9 cellular contexts compared by ENCODE assay signal in genomic region chr12:57864811-57865751, GRCh38. TPM values are rescaled to one million over a fixed set of nuclear protein-coding genes. Genes with fewer than 3 reads are reported as not detected.
DNase-seq lines count a peak whose midpoint lies in the region; ATAC-seq, FAIRE-seq and TF ChIP-seq lines count a peak whose summit lies in the region.
"Had no signal": no experiment of that assay in that cellular context is flagged by ENCODE, and none has a peak within 500 bp of the region (broad histone marks: within the 10 kb centered on the region; RNA-seq: fewer than 3 reads in every experiment).

No MANE protein-coding gene starts in this region.

- H3K4me2 ChIP-seq in A549, result peak overlapping the region; percentile 76

- H3K36me3 ChIP-seq in SK-N-MC (ENCODE audit: insufficient read depth, low read length), result no peaks in the 10 kb centered on the region
- no peaks in the 10 kb centered on the region for H3K36me3 ChIP-seq in heart right ventricle
- H3K36me3 ChIP-seq in prostate gland, result no peaks in the 10 kb centered on the region

- WGBS in A549 (ENCODE audit: missing lambda C conversion rate), result 1% methylated on average over 46 of the region's 66 CpGs
- WGBS in heart right ventricle, 2 donors, result 1% methylated on average over 66 of the region's 66 CpGs
- under 1% methylated on average over 38 of the region's 66 CpGs for WGBS in prostate gland

- peak overlapping the region; percentile 77 for H3K9ac ChIP-seq in SK-N-MC (ENCODE audit: insufficient read length)

- peak; percentile 17 to 42; a peak in 4 of 5 replicates for TF ChIP-seq RAD21 in A549 (conservative IDR thresholded peaks at IDR 0.05 in 1 of 2, IDR thresholded peaks at IDR 0.05 in 1 of 2)

- TF ChIP-seq POLR2A in A549 (IDR thresholded peaks at IDR 0.05; ENCODE audit: low read length), result no peak; the same call in none of the 2 replicates
- TF ChIP-seq POLR2A in prostate gland (IDR thresholded peaks at IDR 0.05), result peak; percentile 33

- CTCF ChIA-PET in A549 (lab: Yijun Ruan, JAX), result interaction anchor here (0.9 to 2.7 kb wide), 16 partner anchors 8 to 108 kb away, joined by 3 to 16 read pairs (median 6); no protein-coding TSS in a partner anchor

- H3K27me3 ChIP-seq in heart right ventricle, result no peaks in the 10 kb centered on the region
- no peaks in the 10 kb centered on the region for H3K27me3 ChIP-seq in prostate gland (replicated peaks; ENCODE audit: insufficient read depth)

- H3K9me3 ChIP-seq in A549 (no peaks in the 10 kb centered on the region), SK-N-MC (ENCODE audit: low read depth, low read length) (no peaks in the 10 kb centered on the region), heart right ventricle (no peaks in the 10 kb centered on the region), prostate gland (no peaks in the 10 kb centered on the region)

- H3K4me1 ChIP-seq in A549 (peaks cover 25% of the 10 kb centered on the region), heart right ventricle (peaks cover 6 to 29% (median 19%) of the 10 kb centered on the region in 9 donors), prostate gland (replicated peaks) (peaks cover 7% of the 10 kb centered on the region)

- TF ChIP-seq CTCF in A549 (IDR thresholded peaks at IDR 0.05) (no peak), heart right ventricle (IDR thresholded peaks at IDR 0.05) (peak in 1 of 9 donors; percentile 9), prostate gland (IDR thresholded peaks at IDR 0.05) (peak in 2 of 4 experiments; percentile 8 to 10)

- peak; percentile 93 to 94 for ATAC-seq in A549
- peak; percentile 84 for ATAC-seq in GM18868 (IDR thresholded peaks at IDR 0.05; ENCODE audit: unreplicated experiment)
- ATAC-seq in HG03159 (IDR thresholded peaks at IDR 0.05; ENCODE audit: unreplicated experiment), result peak; percentile 59
- peak; percentile 86 to 94 (median 90) for ATAC-seq in heart right ventricle

- no peak for TF ChIP-seq EP300 in A549 (IDR thresholded peaks at IDR 0.05)

- POLR2A ChIA-PET in A549 (lab: Yijun Ruan, JAX), result interaction anchor here (0.5 to 4.1 kb wide), 22 partner anchors 9 to 1091 kb away, joined by 3 to 69 read pairs (median 6); partner anchors contain the start of genes CTDSP2, EEF1AKMT3 and METTL1

- DNase-seq in A549 (ENCODE audit: low read depth in 1 of 2, low spot score in 1 of 2), result peak; percentile 83 to 89
- DNase-seq in SK-N-MC (ENCODE audit: low read depth, low spot score), result no peak
- peak; percentile 82 for DNase-seq in amniotic epithelial cell (ENCODE audit: low read depth)
- peak; percentile 77 to 84 for DNase-seq in heart right ventricle
- peak; percentile 64 for DNase-seq in prostate gland (ENCODE audit: low spot score)
- DNase-seq in NCI-H2029 (lab: John Stamatoyannopoulos, UW), result no peak

- H3K27ac ChIP-seq in A549 (peak overlapping the region; percentile 93 to 99), SK-N-MC (peak overlapping the region; percentile 76), heart right ventricle (peak overlapping the region; percentile 89 to 99 (median 96)), prostate gland (peak overlapping the region; percentile 82 to 91)

- H3K4me3 ChIP-seq in A549 (peak overlapping the region; percentile 49), SK-N-MC (peak overlapping the region; percentile 71), heart right ventricle (peak overlapping the region; percentile 25 to 67 (median 58)), prostate gland (peak overlapping the region; percentile 42 to 46)

- intact Hi-C loops in heart right ventricle (cut with DNase I) (loop anchor here in 3 of 10 donors (2.0 kb wide), 2 partner anchors 18 to 24 kb away; partner anchors contain the start of gene CTDSP2 (in 1 of the 3)), prostate gland (cut with DNase I) (loop anchor here (2.0 kb wide), 1 partner anchor 18 kb away; the partner anchor contains the start of gene CTDSP2)

- no peak for FAIRE-seq in A549 (lab: Jason Lieb, UNC)
- FAIRE-seq: GM18507 had no signal

TF ChIP-seq in A549, 52 proteins besides CTCF, POLR2A, EP300 and RAD21:
- TF ChIP-seq, protein P1, sequence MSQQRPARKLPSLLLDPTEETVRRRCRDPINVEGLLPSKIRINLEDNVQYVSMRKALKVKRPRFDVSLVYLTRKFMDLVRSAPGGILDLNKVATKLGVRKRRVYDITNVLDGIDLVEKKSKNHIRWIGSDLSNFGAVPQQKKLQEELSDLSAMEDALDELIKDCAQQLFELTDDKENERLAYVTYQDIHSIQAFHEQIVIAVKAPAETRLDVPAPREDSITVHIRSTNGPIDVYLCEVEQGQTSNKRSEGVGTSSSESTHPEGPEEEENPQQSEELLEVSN (IDR thresholded peaks at IDR 0.05; ENCODE audit: borderline replicate concordance, low read depth), result peak; percentile 66
- TF ChIP-seq TP53 (CRISPR knock-in tag; IDR thresholded peaks at IDR 0.05) (0 out of 2 replicates have a peak, but pooled peaks have one; percentile 29), HES2 (IDR thresholded peaks at IDR 0.05) (peak; percentile 48; the same call in 1 of the 2 replicates), MAFK (IDR thresholded peaks at IDR 0.05; ENCODE audit: partially characterized antibody) (no peak), CHD4 (IDR thresholded peaks at IDR 0.05; ENCODE audit: borderline replicate concordance) (no peak), ZSCAN20 (CRISPR knock-in tag; IDR thresholded peaks at IDR 0.05) (no peak; the same call in 1 of the 2 replicates), FOSL2 (IDR thresholded peaks at IDR 0.05) (no peak), FOSL2 (CRISPR knock-in tag; IDR thresholded peaks at IDR 0.05) (peak; percentile 34; the same call in 1 of the 2 replicates), RNF2 (IDR thresholded peaks at IDR 0.05; ENCODE audit: borderline replicate concordance, low read depth) (0 out of 2 replicates have a peak, but pooled peaks have one; percentile 50), SMC3 (IDR thresholded peaks at IDR 0.05) (peak; percentile 32; the same call in 1 of the 3 replicates), PHF8 (IDR thresholded peaks at IDR 0.05; ENCODE audit: borderline replicate concordance, low read depth) (peak; percentile 89; the same call in 1 of the 2 replicates), JUN (IDR thresholded peaks at IDR 0.05) (peak; percentile 88 to 90), KDM5A (IDR thresholded peaks at IDR 0.05) (no peak), BCL3 (IDR thresholded peaks at IDR 0.05) (peak; percentile 67; the same call in 2 of the 3 replicates), CEBPB (IDR thresholded peaks at IDR 0.05) (peak; percentile 92 to 93), EHMT2 (IDR thresholded peaks at IDR 0.05; ENCODE audit: low read depth) (no peak), CBX2 (IDR thresholded peaks at IDR 0.05; ENCODE audit: borderline replicate concordance, low read depth) (no peak)
- TF ChIP-seq, protein P2, sequence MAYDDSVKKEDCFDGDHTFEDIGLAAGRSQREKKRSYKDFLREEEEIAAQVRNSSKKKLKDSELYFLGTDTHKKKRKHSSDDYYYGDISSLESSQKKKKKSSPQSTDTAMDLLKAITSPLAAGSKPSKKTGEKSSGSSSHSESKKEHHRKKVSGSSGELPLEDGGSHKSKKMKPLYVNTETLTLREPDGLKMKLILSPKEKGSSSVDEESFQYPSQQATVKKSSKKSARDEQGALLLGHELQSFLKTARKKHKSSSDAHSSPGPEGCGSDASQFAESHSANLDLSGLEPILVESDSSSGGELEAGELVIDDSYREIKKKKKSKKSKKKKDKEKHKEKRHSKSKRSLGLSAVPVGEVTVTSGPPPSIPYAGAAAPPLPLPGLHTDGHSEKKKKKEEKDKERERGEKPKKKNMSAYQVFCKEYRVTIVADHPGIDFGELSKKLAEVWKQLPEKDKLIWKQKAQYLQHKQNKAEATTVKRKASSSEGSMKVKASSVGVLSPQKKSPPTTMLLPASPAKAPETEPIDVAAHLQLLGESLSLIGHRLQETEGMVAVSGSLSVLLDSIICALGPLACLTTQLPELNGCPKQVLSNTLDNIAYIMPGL (CRISPR knock-in tag; IDR thresholded peaks at IDR 0.05; ENCODE audit: borderline replicate concordance), result 0 out of 2 replicates have a peak, but pooled peaks have one; percentile 65

RNA-seq across cellular contexts. Expression of gene CTDSP2, which starts 18.6 kb away (rescaled TPM):
- 87.7 and 114 TPM in 2 replicates for polyA plus RNA-seq in A549 (2011; rRNA removed)
- polyA plus RNA-seq in A549 (2012; cell fraction: cytosol; rRNA removed), result 61.9 and 67.6 TPM in 2 replicates
- polyA plus RNA-seq in A549 (2012; cell fraction: nucleus; rRNA removed), result 45.2 and 53.4 TPM in 2 replicates
- polyA plus RNA-seq in A549 (2017; fragmentation: RNase III; extraction: RNeasy Plus Mini Kit Qiagen cat#74134 plus additional on column Dnase treatment), result 26.1 to 34.5 TPM (median 31.3 TPM) in 3 replicates
- polyA minus RNA-seq in A549 (2011; rRNA and poly(A)+ RNA removed), result 127 and 135 TPM in 2 replicates
- 100 to 1,000 TPM in 2 of 10 donors, 10 to 100 TPM in 8; 76.4 to 138 (median 86.3) TPM for total RNA-seq in heart right ventricle
- 10 to 100 TPM; 31.2 to 31.7 TPM for polyA plus RNA-seq in heart right ventricle
- total RNA-seq in prostate gland, result 100 to 1,000 TPM in 1 of 2 donors, 10 to 100 TPM in 1; 99.2 to 159 TPM

RNA-seq across cellular contexts. Expression of gene AVIL, which starts 46.5 kb away (rescaled TPM):
- 0.99 and 1.1 TPM in 2 replicates for polyA plus RNA-seq in A549 (2011; rRNA removed)
- polyA plus RNA-seq in A549 (2012; cell fraction: cytosol; rRNA removed), result 0.20 and 0.30 TPM in 2 replicates
- polyA plus RNA-seq in A549 (2012; cell fraction: nucleus; rRNA removed), result 1.2 and 1.5 TPM in 2 replicates
- 0.33 to 1.1 TPM (median 0.53 TPM) in 3 replicates for polyA plus RNA-seq in A549 (2017; fragmentation: RNase III; extraction: RNeasy Plus Mini Kit Qiagen cat#74134 plus additional on column Dnase treatment)
- polyA minus RNA-seq in A549 (2011; rRNA and poly(A)+ RNA removed), result 0.37 and 0.63 TPM in 2 replicates
- total RNA-seq in heart right ventricle, result 1 to 10 TPM in 9 of 10 donors, under 1 TPM in 1; 1.00 to 2.9 (median 1.7) TPM
- polyA plus RNA-seq in heart right ventricle, result 1 to 10 TPM; 1.3 to 8.4 TPM
- 1 to 10 TPM; 3.1 to 3.5 TPM for total RNA-seq in prostate gland

Comparison
In these comparisons a context has a peak if more than half of its experiments do, and no peak if none do; other contexts are left out.
1. DNase-seq: peak in A549 (2 of 2), amniotic epithelial cell (single experiment), heart right ventricle (2 of 2) and prostate gland (single experiment); none in SK-N-MC (single experiment) and NCI-H2029 (single experiment).
2. Peak in every context shown above with its lines, with median percentiles within 50 percentile points of each other: ATAC-seq, H3K27ac ChIP-seq and H3K4me3 ChIP-seq.